ENCODE assay signal across 1 cellular context in the genomic region with DNA sequence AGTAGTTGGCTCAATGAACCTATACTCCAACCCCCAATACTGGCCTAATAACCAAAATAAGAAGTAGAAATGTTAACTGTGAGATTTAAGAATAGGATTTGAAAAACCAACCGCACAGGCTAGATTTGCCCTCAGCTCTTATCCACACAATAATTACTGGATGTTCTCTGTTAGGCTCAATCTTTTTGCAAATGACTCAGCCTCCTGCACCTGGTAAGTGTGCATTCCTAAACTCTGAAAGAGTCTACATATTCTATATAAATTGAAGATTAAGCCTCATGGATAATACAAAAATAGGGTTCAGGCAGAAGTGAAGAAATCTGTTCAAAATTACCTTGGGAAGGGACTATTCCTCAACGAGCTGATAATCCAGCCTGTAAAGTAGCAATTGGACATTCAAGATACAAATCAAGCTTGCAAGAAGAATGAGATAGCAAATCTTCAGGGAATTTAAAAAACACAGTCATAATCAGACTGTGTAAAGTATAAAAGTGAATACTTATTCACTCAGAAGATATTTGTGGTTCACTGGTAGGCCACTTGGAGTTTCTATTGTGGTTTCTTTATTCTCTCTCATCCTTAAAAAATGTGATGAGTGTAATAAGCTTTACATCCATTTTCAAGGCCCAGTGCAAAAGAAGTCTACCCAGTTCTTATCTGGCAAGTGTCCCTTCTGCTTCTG.
TF ChIP-seq lines count a peak whose summit lies in the region.

No MANE protein-coding gene starts in this region.

TF ChIP-seq in SK-N-SH, 30 proteins besides CTCF, POLR2A, EP300 and RAD21 (continued from another document):
- peak; percentile 89 for TF ChIP-seq RXRA (IDR thresholded peaks at IDR 0.05; ENCODE audit: borderline replicate concordance, low read depth)
- TF ChIP-seq, protein P1, sequence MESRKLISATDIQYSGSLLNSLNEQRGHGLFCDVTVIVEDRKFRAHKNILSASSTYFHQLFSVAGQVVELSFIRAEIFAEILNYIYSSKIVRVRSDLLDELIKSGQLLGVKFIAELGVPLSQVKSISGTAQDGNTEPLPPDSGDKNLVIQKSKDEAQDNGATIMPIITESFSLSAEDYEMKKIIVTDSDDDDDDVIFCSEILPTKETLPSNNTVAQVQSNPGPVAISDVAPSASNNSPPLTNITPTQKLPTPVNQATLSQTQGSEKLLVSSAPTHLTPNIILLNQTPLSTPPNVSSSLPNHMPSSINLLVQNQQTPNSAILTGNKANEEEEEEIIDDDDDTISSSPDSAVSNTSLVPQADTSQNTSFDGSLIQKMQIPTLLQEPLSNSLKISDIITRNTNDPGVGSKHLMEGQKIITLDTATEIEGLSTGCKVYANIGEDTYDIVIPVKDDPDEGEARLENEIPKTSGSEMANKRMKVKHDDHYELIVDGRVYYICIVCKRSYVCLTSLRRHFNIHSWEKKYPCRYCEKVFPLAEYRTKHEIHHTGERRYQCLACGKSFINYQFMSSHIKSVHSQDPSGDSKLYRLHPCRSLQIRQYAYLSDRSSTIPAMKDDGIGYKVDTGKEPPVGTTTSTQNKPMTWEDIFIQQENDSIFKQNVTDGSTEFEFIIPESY (IDR thresholded peaks at IDR 0.05; ENCODE audit: borderline replicate concordance, low read depth), result no peak
- no peak; the same call in 1 of the 2 replicates for TF ChIP-seq TAF1 (IDR thresholded peaks at IDR 0.05; ENCODE audit: borderline replicate concordance, low read depth, low read length)
- TF ChIP-seq FOXJ3 (CRISPR knock-in tag; IDR thresholded peaks at IDR 0.05), result no peak
- TF ChIP-seq POLR2AphosphoS5 (IDR thresholded peaks at IDR 0.05; ENCODE audit: low read depth, low read length), result peak; percentile 56; the same call in 1 of the 2 replicates
- TF ChIP-seq JUND (IDR thresholded peaks at IDR 0.05), result peak; percentile 96
- TF ChIP-seq GABPA (IDR thresholded peaks at IDR 0.05; ENCODE audit: low read depth), result no peak
- peak; percentile 92 for TF ChIP-seq FOSL2 (IDR thresholded peaks at IDR 0.05; ENCODE audit: borderline replicate concordance, low read depth)
- peak; percentile 86 for TF ChIP-seq TCF12 (IDR thresholded peaks at IDR 0.05)
- TF ChIP-seq, protein P2, sequence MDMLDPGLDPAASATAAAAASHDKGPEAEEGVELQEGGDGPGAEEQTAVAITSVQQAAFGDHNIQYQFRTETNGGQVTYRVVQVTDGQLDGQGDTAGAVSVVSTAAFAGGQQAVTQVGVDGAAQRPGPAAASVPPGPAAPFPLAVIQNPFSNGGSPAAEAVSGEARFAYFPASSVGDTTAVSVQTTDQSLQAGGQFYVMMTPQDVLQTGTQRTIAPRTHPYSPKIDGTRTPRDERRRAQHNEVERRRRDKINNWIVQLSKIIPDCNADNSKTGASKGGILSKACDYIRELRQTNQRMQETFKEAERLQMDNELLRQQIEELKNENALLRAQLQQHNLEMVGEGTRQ (IDR thresholded peaks at IDR 0.05; ENCODE audit: borderline replicate concordance, low read depth, low read length), result no peak
- TF ChIP-seq, protein P3, sequence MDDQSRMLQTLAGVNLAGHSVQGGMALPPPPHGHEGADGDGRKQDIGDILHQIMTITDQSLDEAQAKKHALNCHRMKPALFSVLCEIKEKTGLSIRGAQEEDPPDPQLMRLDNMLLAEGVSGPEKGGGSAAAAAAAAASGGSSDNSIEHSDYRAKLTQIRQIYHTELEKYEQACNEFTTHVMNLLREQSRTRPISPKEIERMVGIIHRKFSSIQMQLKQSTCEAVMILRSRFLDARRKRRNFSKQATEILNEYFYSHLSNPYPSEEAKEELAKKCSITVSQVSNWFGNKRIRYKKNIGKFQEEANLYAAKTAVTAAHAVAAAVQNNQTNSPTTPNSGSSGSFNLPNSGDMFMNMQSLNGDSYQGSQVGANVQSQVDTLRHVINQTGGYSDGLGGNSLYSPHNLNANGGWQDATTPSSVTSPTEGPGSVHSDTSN (IDR thresholded peaks at IDR 0.05), result peak; percentile 83
- TF ChIP-seq, protein P4, sequence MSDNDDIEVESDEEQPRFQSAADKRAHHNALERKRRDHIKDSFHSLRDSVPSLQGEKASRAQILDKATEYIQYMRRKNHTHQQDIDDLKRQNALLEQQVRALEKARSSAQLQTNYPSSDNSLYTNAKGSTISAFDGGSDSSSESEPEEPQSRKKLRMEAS (IDR thresholded peaks at IDR 0.05; ENCODE audit: low read depth), result 0 out of 2 replicates have a peak, but pooled peaks have one; percentile 37
- peak; percentile 90; the same call in 1 of the 2 replicates for TF ChIP-seq FOXM1 (IDR thresholded peaks at IDR 0.05; ENCODE audit: low read depth)
- peak; percentile 90 for TF ChIP-seq MEF2A (IDR thresholded peaks at IDR 0.05; ENCODE audit: borderline replicate concordance, low read depth)
- no peak for TF ChIP-seq GATA2 (CRISPR knock-in tag; IDR thresholded peaks at IDR 0.05)
TF ChIP-seq in SK-N-SH: peak in this region for 11.
